1 cellular context compared by ENCODE assay signal in genomic region chr1:89720839-89721238, GRCh38.
TF ChIP-seq lines count a peak whose summit lies in the region.

No MANE protein-coding gene starts in this region.

TF ChIP-seq in HepG2, 621 proteins besides CTCF, POLR2A, EP300 and RAD21 (continued from another document):
- TF ChIP-seq DDIT3 (CRISPR knock-in tag; IDR thresholded peaks at IDR 0.05) (no peak), SRSF1 (optimal IDR thresholded peaks at IDR 0.05; ENCODE audit: low read depth, low read length) (no peak), HNF1A (IDR thresholded peaks at IDR 0.05; ENCODE audit: low read depth) (no peak), HNF1A (CRISPR knock-in tag; IDR thresholded peaks at IDR 0.05; ENCODE audit: borderline replicate concordance) (no peak), MAFF (IDR thresholded peaks at IDR 0.05; ENCODE audit: low read depth, low read length) (0 out of 2 replicates have a peak, but pooled peaks have one; percentile 10)
